Comparison of ENCODE assay signal across 8 cellular contexts in genomic region chr3:71006810-71007785, GRCh38.
DNase-seq lines count a peak whose midpoint lies in the region; ATAC-seq, FAIRE-seq and TF ChIP-seq lines count a peak whose summit lies in the region.

No MANE protein-coding gene starts in this region.

- no peak for FAIRE-seq in GM12878 (lab: Jason Lieb, UNC)

- no peak overlapping the region for H3K9ac ChIP-seq in GM12878 (ENCODE audit: control insufficient read depth, insufficient read depth, low read length)

- SMC1A ChIA-PET in GM12878 (lab: Charles Lee; ENCODE audit: uncharacterized antibody, unreplicated experiment): interaction anchor here (1.0 to 1.6 kb wide), 6 partner anchors 54 to 646 kb away, joined by 3 read pairs; no protein-coding TSS in a partner anchor

- no peaks in the 10 kb centered on the region for H3K9me3 ChIP-seq in GM12878 (replicated peaks; ENCODE audit: control insufficient read depth, insufficient read depth, low read length)
- no peaks in the 10 kb centered on the region for H3K9me3 ChIP-seq in tibial nerve

- TF ChIP-seq EP300 in GM12878 (IDR thresholded peaks at IDR 0.05; ENCODE audit: borderline replicate concordance in 1 of 2, control insufficient read depth in 1 of 2, low read depth in 2 of 2, low read length in 2 of 2) (no peak), tibial nerve (IDR thresholded peaks at IDR 0.05) (peak in 1 of 2 donors; percentile 3)

- TF ChIP-seq CTCF in natural killer cell (IDR thresholded peaks at IDR 0.05) (peak; percentile 80), GM12878 (IDR thresholded peaks at IDR 0.05 in 2 of 3, conservative IDR thresholded peaks at IDR 0.05 in 1 of 3; ENCODE audit: control insufficient read depth in 2 of 3, extremely low read depth in 1 of 3, insufficient read depth in 1 of 3, low read depth in 3 of 3, low read length in 3 of 3) (peak; percentile 47 to 56 (median 47); a peak in 5 of 6 replicates), tibial nerve (IDR thresholded peaks at IDR 0.05) (peak; percentile 28 to 49 (median 44))

- in situ Hi-C loops in GM12878 (cut with MboI): loop anchor here (10.0 kb wide), 1 partner anchor 588 kb away; no protein-coding TSS in a partner anchor

- DNase-seq in natural killer cell: no peak
- DNase-seq in natural killer cell treated with Interleukin-12 subunit alpha and Interleukin-12 subunit beta and Interleukin-15 and Interleukin-18, amount 100 ng/mL, for 72 hours (ENCODE audit: low spot score): no peak
- peak; percentile 71 for DNase-seq in NCI-H1048 (lab: John Stamatoyannopoulos, UW)
- DNase-seq in GM12878 (ENCODE audit: low read depth, low spot score): no peak
- peak; percentile 57 for DNase-seq in islet precursor cell
- no peak for DNase-seq in tibial nerve (ENCODE audit: low spot score in 2 of 2)
- no peak for DNase-seq in NCI-H1930 (lab: John Stamatoyannopoulos, UW)

- 66% methylated on average over 9 of the region's 9 CpGs for WGBS in GM12878 (ENCODE audit: insufficient coverage, insufficient replicate concordance, low lambda C conversion rate, missing lambda C conversion rate)
- 43 to 51% methylated on average over 9 of the region's 9 CpGs for WGBS in tibial nerve, 2 donors

- intact Hi-C loops in natural killer cell (cut with micrococcal nuclease): loop anchor here (1.0 to 5.0 kb wide), 5 partner anchors 62 to 579 kb away; no protein-coding TSS in a partner anchor
- intact Hi-C loops in GM12878 (cut with micrococcal nuclease; ENCODE audit: unreplicated experiment): loop anchor here (1.0 to 10.0 kb wide), 5 partner anchors 63 to 646 kb away; no protein-coding TSS in a partner anchor

- H3K36me3 Mint-ChIP-seq in natural killer cell: no peaks in the 10 kb centered on the region
- no peaks in the 10 kb centered on the region for H3K36me3 Mint-ChIP-seq in natural killer cell treated with Interleukin-12 subunit alpha and Interleukin-12 subunit beta and Interleukin-15 and Interleukin-18, amount 100 ng/mL, for 72 hours

- H3K27me3 ChIP-seq in GM12878 (replicated peaks in 1 of 2; ENCODE audit: control insufficient read depth in 2 of 2, insufficient read depth in 2 of 2, low read length in 1 of 2) (no peaks in the 10 kb centered on the region), tibial nerve (no peaks in the 10 kb centered on the region)

- POLR2A ChIA-PET in GM12878 (lab: Charles Lee): no interaction called here

- no peaks in the 10 kb centered on the region for H3K27me3 Mint-ChIP-seq in natural killer cell (ENCODE audit: low read depth in 2 of 2)
- no peaks in the 10 kb centered on the region for H3K27me3 Mint-ChIP-seq in natural killer cell treated with Interleukin-12 subunit alpha and Interleukin-12 subunit beta and Interleukin-15 and Interleukin-18, amount 100 ng/mL, for 72 hours

- CTCF ChIA-PET in GM12878 (lab: Yijun Ruan, JAX): interaction anchor here (0.7 to 4.7 kb wide), 10 partner anchors 10 to 674 kb away, joined by 3 to 30 read pairs (median 4); no protein-coding TSS in a partner anchor

- H3K4me3 ChIP-seq in GM12878 (no peak overlapping the region), tibial nerve (no peak overlapping the region)

- no TSS peak for BruUV-seq in GM12878 (replicated peaks; lab: Mats Ljungman, UMichigan)

- no peaks in the 10 kb centered on the region for H4K20me1 ChIP-seq in GM12878 (ENCODE audit: control insufficient read depth, insufficient read depth)

- H3K4me2 ChIP-seq in GM12878 (ENCODE audit: control insufficient read depth, insufficient read depth): no peak overlapping the region

- peak overlapping the region; percentile 69 to 87 for H3K27ac Mint-ChIP-seq in natural killer cell
- H3K27ac Mint-ChIP-seq in natural killer cell treated with Interleukin-12 subunit alpha and Interleukin-12 subunit beta and Interleukin-15 and Interleukin-18, amount 100 ng/mL, for 72 hours: peak overlapping the region in 1 of 2 donors; percentile 76

- H3K36me3 ChIP-seq in GM12878 (ENCODE audit: control insufficient read depth in 2 of 2, insufficient read depth in 2 of 2, low read length in 1 of 2): no peaks in the 10 kb centered on the region
- no peaks in the 10 kb centered on the region for H3K36me3 ChIP-seq in tibial nerve

- no peaks in the 10 kb centered on the region for H3K9me3 Mint-ChIP-seq in natural killer cell
- H3K9me3 Mint-ChIP-seq in natural killer cell treated with Interleukin-12 subunit alpha and Interleukin-12 subunit beta and Interleukin-15 and Interleukin-18, amount 100 ng/mL, for 72 hours: no peaks in the 10 kb centered on the region

- no peak overlapping the region for H2AFZ ChIP-seq in GM12878 (ENCODE audit: control insufficient read depth, low read depth, low read length)

- H3K4me1 Mint-ChIP-seq in natural killer cell: peaks cover 52% of the 10 kb centered on the region in 2 donors
- peaks cover 23 to 46% of the 10 kb centered on the region in 2 donors for H3K4me1 Mint-ChIP-seq in natural killer cell treated with Interleukin-12 subunit alpha and Interleukin-12 subunit beta and Interleukin-15 and Interleukin-18, amount 100 ng/mL, for 72 hours (ENCODE audit: low read depth in 2 of 2)

- H3K27ac ChIP-seq in GM12878 (ENCODE audit: control insufficient read depth, insufficient read depth): no peak overlapping the region
- H3K27ac ChIP-seq in tibial nerve: peak overlapping the region in 2 of 4 donors; percentile 2 to 11

- no peak overlapping the region for H3K4me3 Mint-ChIP-seq in natural killer cell
- no peak overlapping the region for H3K4me3 Mint-ChIP-seq in natural killer cell treated with Interleukin-12 subunit alpha and Interleukin-12 subunit beta and Interleukin-15 and Interleukin-18, amount 100 ng/mL, for 72 hours

- no peak for TF ChIP-seq POLR2A in GM12878 (IDR thresholded peaks at IDR 0.05; ENCODE audit: low read depth, low read length)
- TF ChIP-seq POLR2A in tibial nerve (IDR thresholded peaks at IDR 0.05): no peak

- peak; percentile 85 for TF ChIP-seq RAD21 in GM12878 (IDR thresholded peaks at IDR 0.05; ENCODE audit: insufficient read depth, low read depth, low read length)

- H3K79me2 ChIP-seq in GM12878 (ENCODE audit: control insufficient read depth, insufficient read depth, low read length): no peaks in the 10 kb centered on the region

- H3K4me1 ChIP-seq in GM12878 (ENCODE audit: control insufficient read depth, insufficient read depth, low read length) (peaks cover 3% of the 10 kb centered on the region; the same call in 1 of the 2 replicates), tibial nerve (peaks cover 0 to 37% (median 9%) of the 10 kb centered on the region in 4 donors)

- RAD21 ChIA-PET in GM12878 (lab: Charles Lee; ENCODE audit: unreplicated experiment): interaction anchor here (1.1 to 1.2 kb wide), 2 partner anchors 457 to 645 kb away, joined by 3 to 4 read pairs; no protein-coding TSS in a partner anchor

- ATAC-seq in natural killer cell (peak; percentile 61 to 76 (median 76)), GM12878 (peak; percentile 48; the same call in 2 of the 3 replicates), GM21381 (IDR thresholded peaks at IDR 0.05; ENCODE audit: unreplicated experiment) (no peak)
- no peak for ATAC-seq in natural killer cell treated with Interleukin-12 subunit alpha and Interleukin-12 subunit beta and Interleukin-15 and Interleukin-18, amount 100 ng/mL, for 72 hours

TF ChIP-seq in GM12878, 131 proteins besides CTCF, POLR2A, EP300 and RAD21:
- TF ChIP-seq ZNF622 (IDR thresholded peaks at IDR 0.05) (no peak), CBX5 (IDR thresholded peaks at IDR 0.05; ENCODE audit: low read depth) (no peak), KAT2A (conservative IDR thresholded peaks at IDR 0.05; ENCODE audit: control insufficient read depth, low read depth, low read length) (no peak), NR2F1 (conservative IDR thresholded peaks at IDR 0.05) (peak; percentile 68), SMC3 (IDR thresholded peaks at IDR 0.05; ENCODE audit: borderline replicate concordance, low read length) (peak; percentile 69)

Comparison
In these comparisons a context has a peak if more than half of its experiments do, and no peak if none do; other contexts are left out.
1. ATAC-seq: peak in natural killer cell (3 of 3) and GM12878 (single experiment); none in natural killer cell treated with Interleukin-12 subunit alpha and Interleukin-12 subunit beta and Interleukin-15 and Interleukin-18, amount 100 ng/mL, for 72 hours (0 of 2) and GM21381 (single experiment).
2. DNase-seq: peak in NCI-H1048 (single experiment) and islet precursor cell (single experiment); none in natural killer cell (single experiment), natural killer cell treated with Interleukin-12 subunit alpha and Interleukin-12 subunit beta and Interleukin-15 and Interleukin-18, amount 100 ng/mL, for 72 hours (single experiment), GM12878 (single experiment), tibial nerve (0 of 2) and NCI-H1930 (0 of 2).
3. Peak in every context shown above with its lines, with median percentiles within 50 percentile points of each other: CTCF ChIP-seq.